In genomic region chr3:41221278-41221677, GRCh38 we compare ENCODE assay signal across 13 cellular contexts.
"Had no signal": no experiment of that assay in that cellular context is flagged by ENCODE, and none has a peak within 500 bp of the region (broad histone marks: within the 10 kb centered on the region; RNA-seq: fewer than 3 reads in every experiment).

No MANE protein-coding gene starts in this region.

- ATAC-seq: activated CD4-positive, CD25-positive, alpha-beta regulatory T cell treated with anti-CD3 and anti-CD28 coated beads, Interleukin-2, amount 50 U/mL, for 24 hours; activated CD8-positive, alpha-beta memory T cell treated with anti-CD3 and anti-CD28 coated beads, Interleukin-2, amount 10 ng/mL, durations not matched to agents 7 days and 5 days; stimulated activated memory B cell treated with anti-CD40 and anti-IgM and Interleukin-4, amounts not matched to agents 10 μg/mL and 1 μg/mL and 100 μg/mL, for 72 hours had no signal

- H3K4me3 Mint-ChIP-seq: activated CD8-positive, alpha-beta memory T cell treated with anti-CD3 and anti-CD28 coated beads, Interleukin-2, amount 10 ng/mL, durations not matched to agents 7 days and 5 days; stimulated activated memory B cell treated with anti-CD40 and anti-IgM and Interleukin-4, amounts not matched to agents 10 μg/mL and 1 μg/mL and 100 μg/mL, for 72 hours; T-helper 2 cell treated with Interferon-gamma antibody and Interleukin-4, amounts not matched to agents 5 μg/mL and 100 μg/mL, for 36 hours had no signal

- H3K27ac Mint-ChIP-seq: activated CD8-positive, alpha-beta memory T cell treated with anti-CD3 and anti-CD28 coated beads, Interleukin-2, amount 10 ng/mL, durations not matched to agents 7 days and 5 days; stimulated activated memory B cell treated with anti-CD40 and anti-IgM and Interleukin-4, amounts not matched to agents 10 μg/mL and 1 μg/mL and 100 μg/mL, for 72 hours; T-helper 2 cell treated with Interferon-gamma antibody and Interleukin-4, amounts not matched to agents 5 μg/mL and 100 μg/mL, for 36 hours had no signal

- H3K27me3 ChIP-seq: ascending aorta, colonic mucosa, right atrium auricular region, tibial nerve had no signal

- DNase-seq: activated CD8-positive, alpha-beta memory T cell treated with anti-CD3 and anti-CD28 coated beads, Interleukin-2, amount 10 ng/mL, durations not matched to agents 7 days and 5 days; activated naive CD4-positive, alpha-beta T cell treated with anti-CD3 and anti-CD28 coated beads, Interleukin-2, amount 50 U/mL, for 16 hours; effector CD4-positive, alpha-beta T cell; foreskin melanocyte; head of caudate nucleus; left ventricle myocardium inferior had no signal

- H3K9me3 Mint-ChIP-seq: stimulated activated memory B cell treated with anti-CD40 and anti-IgM and Interleukin-4, amounts not matched to agents 10 μg/mL and 1 μg/mL and 100 μg/mL, for 72 hours; T-helper 2 cell treated with Interferon-gamma antibody and Interleukin-4, amounts not matched to agents 5 μg/mL and 100 μg/mL, for 36 hours had no signal

- H3K9me3 ChIP-seq: ascending aorta, colonic mucosa, left ventricle myocardium inferior, right atrium auricular region, tibial nerve had no signal

- H3K4me3 ChIP-seq: ascending aorta, colonic mucosa, left ventricle myocardium inferior, right atrium auricular region, tibial nerve had no signal

- H3K27ac ChIP-seq: ascending aorta, right atrium auricular region had no signal

- H3K27me3 Mint-ChIP-seq: activated CD8-positive, alpha-beta memory T cell treated with anti-CD3 and anti-CD28 coated beads, Interleukin-2, amount 10 ng/mL, durations not matched to agents 7 days and 5 days; stimulated activated memory B cell treated with anti-CD40 and anti-IgM and Interleukin-4, amounts not matched to agents 10 μg/mL and 1 μg/mL and 100 μg/mL, for 72 hours had no signal
